ENCODE assay signal across 12 cellular contexts in genomic region chr9:130120832-130121231, GRCh38.
"Had no signal": no experiment of that assay in that cellular context is flagged by ENCODE, and none has a peak within 500 bp of the region (broad histone marks: within the 10 kb centered on the region; RNA-seq: fewer than 3 reads in every experiment).

No MANE protein-coding gene starts in this region.

- DNase-seq: activated naive CD4-positive, alpha-beta T cell treated with Interleukin-2 at 50 U/mL for 16 hours; amygdala; body of pancreas; central memory CD4-positive, alpha-beta T cell; colonic mucosa; hippocampal formation; left ventricle myocardium inferior; mucosa of descending colon; stimulated activated CD4-positive, alpha-beta T cell treated with anti-CD3 and anti-CD28 coated beads, Interleukin-1b, Interleukin-23, amount 100 ng/mL, for 48 hours; uterus had no signal

- ATAC-seq: body of pancreas, mucosa of descending colon had no signal

- H3K9me3 Mint-ChIP-seq: memory B cell; T-helper 2 cell treated with Interferon-gamma antibody and Interleukin-4, amounts not matched to agents 5 μg/mL and 100 μg/mL, for 36 hours had no signal

- H3K27me3 Mint-ChIP-seq: memory B cell had no signal

- H3K4me3 Mint-ChIP-seq: memory B cell; T-helper 2 cell treated with Interferon-gamma antibody and Interleukin-4, amounts not matched to agents 5 μg/mL and 100 μg/mL, for 36 hours had no signal
